In the genomic region with DNA sequence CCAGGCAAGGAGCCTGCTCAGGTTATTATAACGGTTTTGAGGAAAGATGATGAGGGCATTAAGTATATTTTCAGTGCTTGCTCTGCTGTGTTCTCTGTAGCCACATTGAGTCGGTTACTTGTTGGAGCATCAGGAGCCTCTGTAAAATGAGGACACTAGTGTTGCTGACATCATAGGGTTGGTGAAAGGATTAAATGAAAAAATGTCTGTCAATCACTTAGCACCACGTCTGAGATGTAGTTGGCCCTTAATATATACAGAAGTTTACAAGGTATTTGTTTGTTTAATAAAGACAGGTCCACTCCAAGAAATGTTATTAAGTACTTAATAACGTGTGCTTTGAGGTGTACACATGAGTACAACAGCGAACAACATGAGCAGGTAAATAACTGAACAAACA, we compare ENCODE assay signal across 8 cellular contexts. TPM values are rescaled to one million over a fixed set of nuclear protein-coding genes. Genes with fewer than 3 reads are reported as not detected.
DNase-seq lines count a peak whose midpoint lies in the region; ATAC-seq and TF ChIP-seq lines count a peak whose summit lies in the region.

No MANE protein-coding gene starts in this region.

- peak overlapping the region; percentile 96 for H3K4me3 Mint-ChIP-seq in glutamatergic neuron (ENCODE audit: unreplicated experiment)

- no peak overlapping the region for H3K27ac Mint-ChIP-seq in glutamatergic neuron (ENCODE audit: unreplicated experiment)

- no peak for ATAC-seq in HG03469 (IDR thresholded peaks at IDR 0.05; ENCODE audit: unreplicated experiment)

- peaks cover 2% of the 10 kb centered on the region for H3K27me3 Mint-ChIP-seq in glutamatergic neuron (ENCODE audit: unreplicated experiment)

- peaks cover 5% of the 10 kb centered on the region for H3K4me1 Mint-ChIP-seq in glutamatergic neuron (ENCODE audit: low read depth, unreplicated experiment)

- H3K9me3 Mint-ChIP-seq in glutamatergic neuron (ENCODE audit: unreplicated experiment) = peaks cover 2% of the 10 kb centered on the region

- TF ChIP-seq CTCF in glutamatergic neuron (IDR thresholded peaks at IDR 0.05; ENCODE audit: partially characterized antibody, unreplicated experiment) = no peak

- H3K36me3 Mint-ChIP-seq in glutamatergic neuron (ENCODE audit: unreplicated experiment) = no peaks in the 10 kb centered on the region

- peak overlapping the region; percentile 73 to 97 (median 90) for H3K4me3 ChIP-seq in skin epidermis

- DNase-seq in DMS53 (lab: John Stamatoyannopoulos, UW) (peak; percentile 24), DMS53 treated with DMSO at 0.1 percent for 48 hours (lab: John Stamatoyannopoulos, UW; ENCODE audit: unreplicated experiment) (no peak), SW480 (ENCODE audit: low spot score) (peak; percentile 18), glutamatergic neuron (no peak), NCI-H526 treated with DMSO at 0.1 percent for 48 hours (lab: John Stamatoyannopoulos, UW) (no peak)
- no peak for DNase-seq in stimulated activated CD4-positive, alpha-beta T cell treated with anti-CD3 and anti-CD28 coated beads, Interleukin-4, amount 100 ng/mL, for 24 hours

- H3K27ac ChIP-seq in skin epidermis = peak overlapping the region in 4 of 21 experiments; percentile 78 to 88 (median 82)

RNA-seq across cellular contexts. Expression of a gene that starts 0.7 kb away (rescaled TPM):
- total RNA-seq in glutamatergic neuron (ENCODE audit: unreplicated experiment) = 12.7 TPM

Comparison
In these comparisons a context has a peak if more than half of its experiments do, and no peak if none do; other contexts are left out.
1. DNase-seq: peak in DMS53 (single experiment) and SW480 (single experiment); none in DMS53 treated with DMSO at 0.1 percent for 48 hours (single experiment), glutamatergic neuron (single experiment), NCI-H526 treated with DMSO at 0.1 percent for 48 hours (single experiment) and stimulated activated CD4-positive, alpha-beta T cell treated with anti-CD3 and anti-CD28 coated beads, Interleukin-4, amount 100 ng/mL, for 24 hours (single experiment).